ENCODE assay signal across 1 cellular context in the genomic region with DNA sequence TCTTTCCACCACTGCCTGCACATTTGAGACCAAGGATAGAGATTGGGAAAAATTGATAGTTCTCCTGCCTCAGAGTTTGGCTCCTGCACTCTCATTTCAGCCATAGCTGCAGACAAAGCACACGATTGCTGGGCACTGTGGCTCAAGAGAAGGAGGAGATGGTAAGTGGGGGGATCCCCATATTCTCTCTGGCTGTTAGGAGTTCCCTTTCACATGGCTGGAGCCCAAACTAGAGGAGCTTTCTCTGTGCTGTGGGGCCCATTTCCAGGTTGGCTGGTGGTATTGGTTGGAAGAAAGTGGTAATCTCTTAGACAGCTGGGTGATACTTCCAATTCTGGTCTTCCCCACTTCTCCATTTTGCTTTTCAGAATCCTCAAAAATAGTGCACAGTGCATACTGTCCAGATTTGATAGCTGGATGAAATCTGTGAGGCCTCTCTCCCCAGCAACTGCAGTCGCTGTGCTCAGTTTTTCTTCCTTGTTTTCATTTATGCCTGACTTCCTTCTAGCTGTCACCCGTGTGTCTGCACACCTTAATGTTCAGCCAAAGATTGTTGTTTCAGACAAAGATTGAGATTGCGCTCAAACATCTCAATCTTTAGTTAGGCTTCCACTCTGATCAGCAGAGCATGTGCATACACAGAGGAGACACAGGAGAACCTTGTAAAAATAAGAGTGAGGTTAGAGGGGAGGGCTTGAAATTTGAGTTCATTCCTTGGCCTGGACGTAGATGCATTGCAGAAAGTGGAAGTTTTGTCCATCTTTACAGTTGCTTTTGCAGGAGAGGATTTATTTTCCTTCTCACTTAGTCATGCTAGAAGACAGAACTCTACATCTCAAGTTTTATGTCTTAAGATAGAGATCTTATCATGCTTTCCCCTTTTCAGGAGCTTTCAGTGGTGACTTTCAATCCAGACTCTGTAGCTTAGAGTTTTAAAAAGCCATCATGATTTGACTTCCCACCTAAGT.
TF ChIP-seq lines count a peak whose summit lies in the region.

No MANE protein-coding gene starts in this region.

TF ChIP-seq in HepG2, 621 proteins besides CTCF, POLR2A, EP300 and RAD21:
- TF ChIP-seq FOXA1 (IDR thresholded peaks at IDR 0.05) (no peak), FOXA1 (CRISPR knock-in tag; IDR thresholded peaks at IDR 0.05) (no peak), HMGXB4 (CRISPR knock-in tag; IDR thresholded peaks at IDR 0.05; ENCODE audit: borderline replicate concordance in 1 of 2, low read depth in 1 of 2) (no peak), ATF7 (IDR thresholded peaks at IDR 0.05) (no peak), ATF7 (CRISPR knock-in tag; IDR thresholded peaks at IDR 0.05) (no peak), SP5 (CRISPR knock-in tag; IDR thresholded peaks at IDR 0.05; ENCODE audit: borderline replicate concordance, low read depth) (no peak), ZFP36 (IDR thresholded peaks at IDR 0.05; ENCODE audit: borderline replicate concordance, low read depth, low read length, partially characterized antibody) (no peak), ETV6 (CRISPR knock-in tag; conservative IDR thresholded peaks at IDR 0.05) (no peak), NCOA2 (CRISPR knock-in tag; IDR thresholded peaks at IDR 0.05) (no peak), ZBED4 (CRISPR knock-in tag; IDR thresholded peaks at IDR 0.05; ENCODE audit: borderline replicate concordance) (no peak), ZNF841 (CRISPR knock-in tag; IDR thresholded peaks at IDR 0.05; ENCODE audit: borderline replicate concordance) (no peak), GATAD1 (CRISPR knock-in tag; IDR thresholded peaks at IDR 0.05) (no peak)
- TF ChIP-seq, protein P1, sequence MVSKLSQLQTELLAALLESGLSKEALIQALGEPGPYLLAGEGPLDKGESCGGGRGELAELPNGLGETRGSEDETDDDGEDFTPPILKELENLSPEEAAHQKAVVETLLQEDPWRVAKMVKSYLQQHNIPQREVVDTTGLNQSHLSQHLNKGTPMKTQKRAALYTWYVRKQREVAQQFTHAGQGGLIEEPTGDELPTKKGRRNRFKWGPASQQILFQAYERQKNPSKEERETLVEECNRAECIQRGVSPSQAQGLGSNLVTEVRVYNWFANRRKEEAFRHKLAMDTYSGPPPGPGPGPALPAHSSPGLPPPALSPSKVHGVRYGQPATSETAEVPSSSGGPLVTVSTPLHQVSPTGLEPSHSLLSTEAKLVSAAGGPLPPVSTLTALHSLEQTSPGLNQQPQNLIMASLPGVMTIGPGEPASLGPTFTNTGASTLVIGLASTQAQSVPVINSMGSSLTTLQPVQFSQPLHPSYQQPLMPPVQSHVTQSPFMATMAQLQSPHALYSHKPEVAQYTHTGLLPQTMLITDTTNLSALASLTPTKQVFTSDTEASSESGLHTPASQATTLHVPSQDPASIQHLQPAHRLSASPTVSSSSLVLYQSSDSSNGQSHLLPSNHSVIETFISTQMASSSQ (IDR thresholded peaks at IDR 0.05; ENCODE audit: low read depth) = no peak
- TF ChIP-seq, protein P1 (CRISPR knock-in tag; IDR thresholded peaks at IDR 0.05; ENCODE audit: borderline replicate concordance) = no peak
